ENCODE assay signal across 27 cellular contexts in genomic region chrX:153861733-153862300, GRCh38. TPM values are rescaled to one million over a fixed set of nuclear protein-coding genes. Genes with fewer than 3 reads are reported as not detected.
DNase-seq lines count a peak whose midpoint lies in the region; ATAC-seq, FAIRE-seq and TF ChIP-seq lines count a peak whose summit lies in the region.
"Had no signal": no experiment of that assay in that cellular context is flagged by ENCODE, and none has a peak within 500 bp of the region (broad histone marks: within the 10 kb centered on the region; RNA-seq: fewer than 3 reads in every experiment).

No MANE protein-coding gene starts in this region.

- TSS peak; percentile 25 for BruUV-seq in PC-9 (replicated peaks; lab: Mats Ljungman, UMichigan)

- no peaks in the 10 kb centered on the region for H3K9me2 ChIP-seq in PC-9 (ENCODE audit: insufficient read depth)

- H3K79me2 ChIP-seq in PC-9 (ENCODE audit: low read depth) (no peaks in the 10 kb centered on the region), osteoblast (ENCODE audit: insufficient read depth, low read length) (no peaks in the 10 kb centered on the region)

- intact Hi-C loops in PC-9 (cut with micrococcal nuclease; ENCODE audit: unreplicated experiment) (no loop called here), left lung (cut with DNase I) (no loop called here)

- H3K4me1 ChIP-seq in PC-9 (replicated peaks; ENCODE audit: insufficient read depth) (no peaks in the 10 kb centered on the region), osteoblast (ENCODE audit: insufficient read depth, low read length) (no peaks in the 10 kb centered on the region), left lung (no peaks in the 10 kb centered on the region)
- H3K4me1 ChIP-seq: HAP-1 had no signal

- H3K4me2 ChIP-seq in PC-9 (no peak overlapping the region), osteoblast (ENCODE audit: insufficient read depth, low read length) (no peak overlapping the region)
- H3K4me2 ChIP-seq: GM23338 had no signal

- H3F3A ChIP-seq in PC-9 (ENCODE audit: insufficient read depth, low read depth) = no peaks in the 10 kb centered on the region

- DNase-seq in NCI-H82 (lab: John Stamatoyannopoulos, UW) = peak; percentile 63
- no peak for DNase-seq in NCI-H82 treated with DMSO at 0.1 percent for 48 hours (lab: John Stamatoyannopoulos, UW; ENCODE audit: unreplicated experiment)
- peak; percentile 49 for DNase-seq in H7
- DNase-seq in PC-9 = no peak
- DNase-seq in osteoblast (ENCODE audit: insufficient read length, low spot score, missing footprints) = peak; percentile 57
- DNase-seq in SHP77 treated with DMSO at 0.1 percent for 48 hours (lab: John Stamatoyannopoulos, UW) = no peak
- no peak for DNase-seq in left lung
- DNase-seq in GM12892 (ENCODE audit: insufficient read length) = no peak
- DNase-seq: CD4-positive, CD25-positive, alpha-beta regulatory T cell; DMS53; KBM-7; MV-4-11; NCI-H1105; NCI-H1436 treated with DMSO at 0.1 percent for 48 hours; NCI-H2029 treated with DMSO at 0.1 percent for 48 hours; NCI-H226; NCI-H510A; NCI-H748 treated with DMSO at 0.1 percent for 48 hours; SIG-M5 had no signal

- no peaks in the 10 kb centered on the region for H3K9me3 ChIP-seq in PC-9 (ENCODE audit: insufficient read depth, low read depth)
- H3K9me3 ChIP-seq in osteoblast (ENCODE audit: low read depth, low read length) = no peaks in the 10 kb centered on the region
- no peaks in the 10 kb centered on the region for H3K9me3 ChIP-seq in left lung
- H3K9me3 ChIP-seq: HAP-1 had no signal

- POLR2A ChIA-PET in PC-9 (lab: Charles Lee; ENCODE audit: unreplicated experiment) = no interaction called here

- no peak for ATAC-seq in left lung

- H3K36me3 ChIP-seq in H7 (replicated peaks; ENCODE audit: control insufficient read depth, insufficient read depth, low read length) = no peaks in the 10 kb centered on the region
- H3K36me3 ChIP-seq in PC-9 (ENCODE audit: low read depth) = no peaks in the 10 kb centered on the region
- no peaks in the 10 kb centered on the region for H3K36me3 ChIP-seq in osteoblast (ENCODE audit: insufficient read depth, low read length)
- no peaks in the 10 kb centered on the region for H3K36me3 ChIP-seq in left lung
- H3K36me3 ChIP-seq: HAP-1 had no signal

- CTCF ChIA-PET in PC-9 (lab: Charles Lee) = no interaction called here

- no peak for FAIRE-seq in GM12892 (lab: Jason Lieb, UNC)
- FAIRE-seq: G401.6 had no signal

- no peaks in the 10 kb centered on the region for H4K20me1 ChIP-seq in PC-9 (ENCODE audit: insufficient read depth)
- no peaks in the 10 kb centered on the region for H4K20me1 ChIP-seq in osteoblast (ENCODE audit: insufficient read depth, low read length)

- H3K27ac ChIP-seq in PC-9 (no peak overlapping the region), osteoblast (ENCODE audit: low read depth, low read length) (no peak overlapping the region), left lung (no peak overlapping the region)
- H3K27ac ChIP-seq: BLaER1, SK-N-MC had no signal

- no peaks in the 10 kb centered on the region for H3K27me3 ChIP-seq in H7 (ENCODE audit: control insufficient read depth, insufficient read depth, low read length)
- peaks cover 14% of the 10 kb centered on the region; the same call in 1 of the 2 replicates for H3K27me3 ChIP-seq in PC-9 (ENCODE audit: insufficient read depth, low read depth)
- H3K27me3 ChIP-seq in osteoblast (ENCODE audit: insufficient read depth, low read length) = peaks cover 12% of the 10 kb centered on the region
- H3K27me3 ChIP-seq in left lung = peaks cover 0 to 21% of the 10 kb centered on the region in 2 donors

- H3K4me3 ChIP-seq in H7 (ENCODE audit: insufficient read depth, low read depth, low read length) = no peak overlapping the region
- no peak overlapping the region for H3K4me3 ChIP-seq in PC-9
- H3K4me3 ChIP-seq in osteoblast (ENCODE audit: insufficient read depth, low read length) = no peak overlapping the region
- H3K4me3 ChIP-seq in left lung = no peak overlapping the region
- H3K4me3 ChIP-seq: BLaER1, GM23338, HAP-1, SK-N-MC had no signal

- no peak for TF ChIP-seq CTCF in PC-9 (conservative IDR thresholded peaks at IDR 0.05)
- TF ChIP-seq CTCF in osteoblast (IDR thresholded peaks at IDR 0.05; ENCODE audit: extremely low read depth, low read depth, low read length) = no peak
- no peak for TF ChIP-seq CTCF in left lung (IDR thresholded peaks at IDR 0.05)

- TF ChIP-seq POLR2A in GM12892 (IDR thresholded peaks at IDR 0.05; ENCODE audit: low read depth, low read length) = no peak

- H2AFZ ChIP-seq in PC-9 = no peak overlapping the region
- H2AFZ ChIP-seq in osteoblast (ENCODE audit: low read length) = no peak overlapping the region
- H2AFZ ChIP-seq: GM23338 had no signal

RNA-seq across cellular contexts. Expression of gene L1CAM, which starts 24.2 kb away (rescaled TPM):
- total RNA-seq in H7 (2014; rRNA removed; shearing (Covaris generic)) = 9.9 and 17.0 TPM in 2 replicates
- total RNA-seq in PC-9 (2021) (68.8 and 79.0 TPM in 2 replicates), osteoblast (under 0.01 TPM in 2 replicates), left lung (under 1 TPM; 0.55 to 0.86 TPM)
- polyA plus RNA-seq in GM12892 (2012; ENCODE audit: missing spikeins) = 0.21 TPM

RNA-seq across cellular contexts. Expression of gene PDZD4, which starts 31.5 kb away (rescaled TPM):
- 73.0 and 76.3 TPM in 2 replicates for total RNA-seq in H7 (2014; rRNA removed; shearing (Covaris generic))
- 0.17 and 0.25 TPM in 2 replicates for total RNA-seq in PC-9 (2021)
- under 0.01 TPM in 2 replicates for total RNA-seq in osteoblast
- total RNA-seq in left lung = 1 to 10 TPM; 2.3 to 3.5 TPM
- not detected for polyA plus RNA-seq in GM12892 (2012; ENCODE audit: missing spikeins)
- total RNA-seq: MCF 10A had no signal
- polyA plus RNA-seq: CD4-positive, CD25-positive, alpha-beta regulatory T cell had no signal

RNA-seq across cellular contexts. Expression of gene AVPR2, which starts 42.7 kb away (rescaled TPM):
- not detected in 2 replicates for total RNA-seq in H7 (2014; rRNA removed; shearing (Covaris generic))
- total RNA-seq in PC-9 (2021) (3.2 and 3.8 TPM in 2 replicates), osteoblast (not detected in 2 replicates), left lung (1 to 10 TPM in 1 of 2 donors, under 1 TPM in 1; 0.87 to 1.3 TPM)
- polyA plus RNA-seq in GM12892 (2012; ENCODE audit: missing spikeins) = 0.17 TPM
- total RNA-seq: CD4-positive, CD25-positive, alpha-beta regulatory T cell; Daoy; GM23338; LHCN-M2; MCF 10A had no signal
- polyA plus RNA-seq: CD4-positive, CD25-positive, alpha-beta regulatory T cell; GM23338 had no signal

Comparison
In these comparisons a context has a peak if more than half of its experiments do, and no peak if none do; other contexts are left out.
1. DNase-seq: peak in NCI-H82 (single experiment), H7 (single experiment) and osteoblast (single experiment); none in NCI-H82 treated with DMSO at 0.1 percent for 48 hours (single experiment), PC-9 (0 of 2), SHP77 treated with DMSO at 0.1 percent for 48 hours (single experiment), left lung (0 of 2) and GM12892 (single experiment).
2. RNA of gene PDZD4, which starts 31.5 kb away (total RNA-seq): 73.0 to 76.3 TPM in H7; 2.3 to 3.5 TPM in left lung, 0.17 to 0.25 TPM in PC-9 and under 0.01 TPM in osteoblast; every median in the first group is over 10 times any median in the second.